ENCODE assay signal across 8 cellular contexts in genomic region chr17:34420254-34420766, GRCh38. TPM values are rescaled to one million over a fixed set of nuclear protein-coding genes. Genes with fewer than 3 reads are reported as not detected.
DNase-seq lines count a peak whose midpoint lies in the region; ATAC-seq, FAIRE-seq and TF ChIP-seq lines count a peak whose summit lies in the region.

No MANE protein-coding gene starts in this region.

- H3K4me3 Mint-ChIP-seq in activated T-helper 17 cell treated with anti-CD3 and anti-CD28 coated beads, Interleukin-2, amount 50 U/mL, for 72 hours, result no peak overlapping the region

- H3K27ac ChIP-seq in pancreas (no peak overlapping the region), tibial nerve (no peak overlapping the region)

- TF ChIP-seq CTCF in foreskin fibroblast (IDR thresholded peaks at IDR 0.05; ENCODE audit: low read depth, low read length) (peak; percentile 94), pancreas (IDR thresholded peaks at IDR 0.05) (peak; percentile 88 to 96 (median 92)), tibial nerve (IDR thresholded peaks at IDR 0.05) (peak; percentile 88 to 95 (median 89))

- no peak overlapping the region for H3K4me3 ChIP-seq in Jurkat, Clone E6-1 (ENCODE audit: low read length)
- H3K4me3 ChIP-seq in foreskin fibroblast (ENCODE audit: low read depth in 1 of 2, low read length in 2 of 2) (no peak overlapping the region), pancreas (no peak overlapping the region), tibial nerve (no peak overlapping the region)

- H3K27ac Mint-ChIP-seq in activated T-helper 17 cell treated with anti-CD3 and anti-CD28 coated beads, Interleukin-2, amount 50 U/mL, for 72 hours, result no peak overlapping the region

- TF ChIP-seq EP300 in tibial nerve (IDR thresholded peaks at IDR 0.05), result no peak

- H3K4me1 Mint-ChIP-seq in activated T-helper 17 cell treated with anti-CD3 and anti-CD28 coated beads, Interleukin-2, amount 50 U/mL, for 72 hours, result no peaks in the 10 kb centered on the region

- H3K4me1 ChIP-seq in pancreas (no peaks in the 10 kb centered on the region), tibial nerve (peaks cover 0 to 6% (median 0%) of the 10 kb centered on the region in 4 donors)

- no peak for TF ChIP-seq POLR2A in tibial nerve (IDR thresholded peaks at IDR 0.05)

- no peak for FAIRE-seq in pancreas (lab: Jason Lieb, UNC)

- H3K9me3 ChIP-seq in pancreas (no peaks in the 10 kb centered on the region), tibial nerve (no peaks in the 10 kb centered on the region)

- WGBS in pancreas, 2 donors, result 1 to 6% methylated on average over 6 of the region's 6 CpGs
- WGBS in tibial nerve, 2 donors, result 3 to 5% methylated on average over 6 of the region's 6 CpGs

- in situ Hi-C loops in Caki2 (cut with HindIII; ENCODE audit: low pct_unique_long_range_greater_than_20kb, low sequenced_read_pairs), result no loop called here

- H3K9me3 Mint-ChIP-seq in activated T-helper 17 cell treated with anti-CD3 and anti-CD28 coated beads, Interleukin-2, amount 50 U/mL, for 72 hours, result no peaks in the 10 kb centered on the region

- H3K36me3 ChIP-seq in pancreas (no peaks in the 10 kb centered on the region), tibial nerve (no peaks in the 10 kb centered on the region)

- peak; percentile 55 for DNase-seq in Caki2 (ENCODE audit: low read depth)
- DNase-seq in Jurkat, Clone E6-1 (ENCODE audit: low read depth, low spot score), result peak; percentile 71
- DNase-seq in RPMI8226, result peak; percentile 74
- peak; percentile 37 to 80 for DNase-seq in foreskin fibroblast
- peak; percentile 26 to 76 (median 62) for DNase-seq in pancreas
- DNase-seq in tibial nerve (ENCODE audit: low spot score in 2 of 2), result peak; percentile 24 to 80
- DNase-seq in cortex of kidney (lab: John Stamatoyannopoulos, UW), result no peak

- H3K36me3 Mint-ChIP-seq in activated T-helper 17 cell treated with anti-CD3 and anti-CD28 coated beads, Interleukin-2, amount 50 U/mL, for 72 hours (ENCODE audit: low read depth), result no peaks in the 10 kb centered on the region

- peaks cover 37% of the 10 kb centered on the region for H3K27me3 Mint-ChIP-seq in activated T-helper 17 cell treated with anti-CD3 and anti-CD28 coated beads, Interleukin-2, amount 50 U/mL, for 72 hours

- peak; percentile 37 for ATAC-seq in activated T-helper 17 cell treated with anti-CD3 and anti-CD28 coated beads, Interleukin-2, amount 50 U/mL, for 72 hours (replicated peaks)
- ATAC-seq in pancreas, result peak; percentile 67 to 89 (median 86)

- peaks cover 0 to 12% (median 0%) of the 10 kb centered on the region in 4 donors for H3K27me3 ChIP-seq in pancreas
- peaks cover 0 to 31% of the 10 kb centered on the region in 2 donors for H3K27me3 ChIP-seq in tibial nerve

- intact Hi-C loops in pancreas (cut with DNase I), result loop anchor here in 2 of 3 donors (2.0 to 10.0 kb wide), 3 partner anchors 218 to 694 kb away; partner anchors contain the start of gene RAD51D (in 1 of the 2)

RNA-seq across cellular contexts. Expression of gene CCL1, which starts 57.3 kb away (rescaled TPM):
- not detected in 2 replicates for total RNA-seq in Caki2 (2014; rRNA removed; shearing (Covaris generic); ENCODE audit: low replicate concordance)
- polyA plus RNA-seq in Jurkat, Clone E6-1 (2012; ENCODE audit: insufficient read depth, insufficient read length), result not detected
- total RNA-seq in activated T-helper 17 cell treated with anti-CD3 and anti-CD28 coated beads, Interleukin-2, amount 50 U/mL, for 72 hours, result under 1 TPM in 1 of 2 donors, not detected in 1; 0.45 TPM
- not detected for total RNA-seq in pancreas
- polyA plus RNA-seq in pancreas, result not detected
- total RNA-seq in tibial nerve, result not detected
